21 cellular contexts compared by ENCODE assay signal in the genomic region with DNA sequence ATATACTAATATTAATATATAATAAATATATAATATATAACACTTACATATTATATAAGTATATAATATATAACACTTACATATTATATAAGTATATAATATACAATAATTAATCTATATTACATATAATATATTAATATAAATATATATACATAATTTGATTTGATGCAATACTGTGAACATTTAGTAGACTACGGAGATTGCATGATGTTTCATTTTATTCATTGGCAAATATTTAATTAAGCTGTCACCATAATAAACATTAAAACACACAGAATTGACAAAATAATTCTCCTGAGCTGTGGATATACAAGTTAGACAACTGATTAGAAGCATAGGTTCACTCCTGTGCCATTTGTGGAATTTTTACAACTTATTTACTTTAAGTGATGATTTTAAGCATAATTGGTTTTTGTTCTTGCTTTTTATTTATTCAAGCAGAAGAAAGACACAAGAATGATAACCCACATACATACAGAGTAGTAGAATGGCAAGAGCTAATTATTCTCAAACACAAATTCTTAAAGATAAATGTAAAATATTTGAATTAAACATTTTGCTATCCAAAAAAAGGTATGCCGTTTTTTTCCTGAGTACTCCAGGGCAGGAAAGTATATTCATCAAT.
A peak's percentile ranks its signal among the peaks of the same experiment; 100 is the strongest.
DNase-seq lines count a peak whose midpoint lies in the region; ATAC-seq, FAIRE-seq and TF ChIP-seq lines count a peak whose summit lies in the region.
"Had no signal": no experiment of that assay in that cellular context is flagged by ENCODE, and none has a peak within 500 bp of the region (broad histone marks: within the 10 kb centered on the region; RNA-seq: fewer than 3 reads in every experiment).

No MANE protein-coding gene starts in this region.

- H3K4me1 ChIP-seq in DOHH2 (ENCODE audit: control insufficient read depth, low read length) (peaks cover 60% of the 10 kb centered on the region), OCI-LY7 (ENCODE audit: insufficient read depth, low read length, poor library complexity, severe bottlenecking) (peaks cover 60% of the 10 kb centered on the region), K562 (replicated peaks in 1 of 2; ENCODE audit: control insufficient read depth in 2 of 2, insufficient read depth in 2 of 2, low read length in 2 of 2) (no peaks in the 10 kb centered on the region; a peak in 1 of 5 replicates), pancreas (no peaks in the 10 kb centered on the region)

- H3K9ac ChIP-seq in K562 (ENCODE audit: insufficient read depth in 1 of 2, low read depth in 2 of 2, low read length in 2 of 2): no peak overlapping the region
- H3K9ac ChIP-seq: BLaER1 had no signal

- DNase-seq in OCI-LY7 (ENCODE audit: low spot score): no peak
- DNase-seq in K562 (ENCODE audit: extremely low read depth in 1 of 4, low spot score in 3 of 4): no peak
- no peak for DNase-seq in pancreas
- DNase-seq in erythroblast (lab: John Stamatoyannopoulos, UW): no peak
- no peak for DNase-seq in DMS153 (lab: John Stamatoyannopoulos, UW)
- DNase-seq in stimulated activated CD4-positive, alpha-beta T cell treated with anti-CD3 and anti-CD28 coated beads, Interleukin-4, amount 100 ng/mL, for 4 hours: no peak
- DNase-seq in superior temporal gyrus (ENCODE audit: extremely low spot score): no peak
- DNase-seq: CD4-positive, CD25-positive, alpha-beta regulatory T cell; DMS53; GDM1; H7; KBM-7; MM.1S; NCI-H2029; NCI-H526 treated with DMSO at 0.1 percent for 48 hours; SHP77 treated with DMSO at 0.1 percent for 48 hours had no signal

- H3F3A ChIP-seq in DOHH2 (ENCODE audit: control insufficient read depth, insufficient read depth): peaks cover 29% of the 10 kb centered on the region

- ATAC-seq in K562 (no peak), pancreas (no peak)
- ATAC-seq: Panc1 had no signal

- H2AFZ ChIP-seq in OCI-LY7 (ENCODE audit: low read length) (peak overlapping the region; percentile 57; the same call in 1 of the 2 replicates), K562 (ENCODE audit: low read depth, low read length) (no peak overlapping the region)

- H3K4me2 ChIP-seq in DOHH2 (ENCODE audit: low read length) (peak overlapping the region; percentile 71; the same call in 1 of the 2 replicates), OCI-LY7 (ENCODE audit: low read length) (0 out of 2 replicates have a peak overlapping the region, but pooled peaks have one; percentile 48), K562 (ENCODE audit: insufficient read depth, low read length) (no peak overlapping the region)
- H3K4me2 ChIP-seq: BLaER1 had no signal

- POLR2A ChIA-PET in OCI-LY7 (lab: Charles Lee): interaction anchor here (1.4 to 9.1 kb wide), 2 partner anchors 13 to 17 kb away, joined by 5 to 262 read pairs; no protein-coding TSS in a partner anchor
- POLR2A ChIA-PET in K562 (lab: Yijun Ruan, JAX): interaction anchor here (0.7 to 1.8 kb wide), 11 partner anchors 10 to 121 kb away, joined by 3 to 9 read pairs (median 4); no protein-coding TSS in a partner anchor

- H3K9me3 ChIP-seq in DOHH2 (ENCODE audit: control insufficient read depth, insufficient read depth, low read length): no peaks in the 10 kb centered on the region
- H3K9me3 ChIP-seq in OCI-LY7 (ENCODE audit: low read length): no peaks in the 10 kb centered on the region
- H3K9me3 ChIP-seq in K562 (replicated peaks; ENCODE audit: control insufficient read depth, insufficient read depth, low read depth, low read length): no peaks in the 10 kb centered on the region
- no peaks in the 10 kb centered on the region for H3K9me3 ChIP-seq in pancreas
- H3K9me3 ChIP-seq: BLaER1 had no signal

- no peak for TF ChIP-seq CTCF in DOHH2 (IDR thresholded peaks at IDR 0.05; ENCODE audit: low read depth, low read length, poor library complexity, severe bottlenecking)
- TF ChIP-seq CTCF in OCI-LY7 (conservative IDR thresholded peaks at IDR 0.05; ENCODE audit: low read length): peak; percentile 43; the same call in 1 of the 2 replicates
- TF ChIP-seq CTCF in K562 (IDR thresholded peaks at IDR 0.05 in 2 of 3, conservative IDR thresholded peaks at IDR 0.05 in 1 of 3; ENCODE audit: insufficient read depth in 2 of 3, low read depth in 1 of 3, low read length in 3 of 3): no peak
- no peak for TF ChIP-seq CTCF in pancreas (IDR thresholded peaks at IDR 0.05)

- peaks cover 11% of the 10 kb centered on the region for H3K36me3 ChIP-seq in DOHH2 (ENCODE audit: control insufficient read depth, low read length)
- H3K36me3 ChIP-seq in OCI-LY7 (ENCODE audit: insufficient read depth, low read length): no peaks in the 10 kb centered on the region
- no peaks in the 10 kb centered on the region for H3K36me3 ChIP-seq in K562 (ENCODE audit: control insufficient read depth, insufficient read depth, low read length)
- H3K36me3 ChIP-seq in pancreas: no peaks in the 10 kb centered on the region
- H3K36me3 ChIP-seq: BLaER1 had no signal

- no peak for FAIRE-seq in K562 (lab: Jason Lieb, UNC)
- peak; percentile 96 for FAIRE-seq in pancreas (lab: Jason Lieb, UNC)
- FAIRE-seq: D721Med, HTR-8/SVneo had no signal

- H3K27me3 ChIP-seq in DOHH2 (ENCODE audit: control insufficient read depth, low read length) (no peaks in the 10 kb centered on the region), K562 (ENCODE audit: control insufficient read depth in 2 of 2, insufficient read depth in 2 of 2, low read length in 2 of 2) (peaks cover 23 to 31% of the 10 kb centered on the region in 2 experiments), pancreas (peaks cover 0 to 9% (median 0%) of the 10 kb centered on the region in 4 donors)
- H3K27me3 ChIP-seq: BLaER1 had no signal

- peaks cover 29% of the 10 kb centered on the region for H3K79me2 ChIP-seq in DOHH2 (ENCODE audit: control insufficient read depth, low read length)
- peaks cover 23% of the 10 kb centered on the region; the same call in 1 of the 2 replicates for H3K79me2 ChIP-seq in OCI-LY7 (ENCODE audit: insufficient read depth, low read depth, low read length)
- no peaks in the 10 kb centered on the region for H3K79me2 ChIP-seq in K562 (ENCODE audit: control insufficient read depth, insufficient read depth, low read length)

- peak overlapping the region; percentile 72 for H3K27ac ChIP-seq in DOHH2 (ENCODE audit: low read depth, low read length)
- peak overlapping the region; percentile 64 for H3K27ac ChIP-seq in OCI-LY7 (ENCODE audit: low read depth, low read length, poor library complexity, severe bottlenecking)
- no peak overlapping the region for H3K27ac ChIP-seq in K562 (ENCODE audit: extremely low read depth, low read depth, low read length)
- H3K27ac ChIP-seq in pancreas: no peak overlapping the region
- H3K27ac ChIP-seq: BLaER1 had no signal

- no peaks in the 10 kb centered on the region for H3K9me2 ChIP-seq in DOHH2 (replicated peaks; ENCODE audit: control insufficient read depth, low read length)
- H3K9me2 ChIP-seq in OCI-LY7 (ENCODE audit: insufficient read depth, low read length): no peaks in the 10 kb centered on the region

- BruUV-seq in OCI-LY7 (replicated peaks; lab: Mats Ljungman, UMichigan): no TSS peak
- no TSS peak for BruUV-seq in K562 (replicated peaks; lab: Mats Ljungman, UMichigan)

- no peak for TF ChIP-seq RAD21 in K562 (CRISPR knock-in tag; conservative IDR thresholded peaks at IDR 0.05 in 1 of 2, IDR thresholded peaks at IDR 0.05 in 1 of 2)

- 3% methylated on average over 2 of the region's 2 CpGs for WGBS in K562 (ENCODE audit: insufficient coverage, low coverage, missing lambda C conversion rate)
- WGBS in pancreas, 2 donors: 25 to 44% methylated on average over 2 of the region's 2 CpGs

- intact Hi-C loops in OCI-LY7 (cut with micrococcal nuclease; ENCODE audit: unreplicated experiment) (loop anchor here (10.0 kb wide), 1 partner anchor 886 kb away; no protein-coding TSS in a partner anchor), K562 (cut with micrococcal nuclease) (loop anchor here (5.0 kb wide), 1 partner anchor 61 kb away; no protein-coding TSS in a partner anchor), pancreas (cut with DNase I) (no loop called here)

- TF ChIP-seq EP300 in K562 (IDR thresholded peaks at IDR 0.05; ENCODE audit: low read length): no peak

- no peak overlapping the region for H3K4me3 ChIP-seq in DOHH2 (ENCODE audit: low read length)
- no peak overlapping the region for H3K4me3 ChIP-seq in OCI-LY7 (ENCODE audit: low read depth, low read length, poor library complexity, severe bottlenecking)
- H3K4me3 ChIP-seq in K562: no peak overlapping the region
- H3K4me3 ChIP-seq in pancreas: no peak overlapping the region
- H3K4me3 ChIP-seq: BLaER1 had no signal

- no peaks in the 10 kb centered on the region for H4K20me1 ChIP-seq in DOHH2 (ENCODE audit: control insufficient read depth, insufficient read depth, low read depth, low read length)
- H4K20me1 ChIP-seq in OCI-LY7 (ENCODE audit: insufficient read depth, low read length): no peaks in the 10 kb centered on the region
- H4K20me1 ChIP-seq in K562 (replicated peaks; ENCODE audit: control insufficient read depth, insufficient read depth, low read length): peaks cover 9% of the 10 kb centered on the region; the same call in 1 of the 2 replicates
- H4K20me1 ChIP-seq: BLaER1 had no signal

- no peak for TF ChIP-seq POLR2A in K562 (conservative IDR thresholded peaks at IDR 0.05)
- TF ChIP-seq POLR2A in erythroblast (IDR thresholded peaks at IDR 0.05; ENCODE audit: low read length): no peak

- no peaks in the 10 kb centered on the region for H3K9me1 ChIP-seq in K562 (ENCODE audit: control insufficient read depth, insufficient read depth, low read length)

- in situ Hi-C loops in K562 (cut with MboI): no loop called here

- CTCF ChIA-PET in OCI-LY7 (lab: Charles Lee; ENCODE audit: unreplicated experiment) (no interaction called here), K562 (lab: Yijun Ruan, JAX; ENCODE audit: low intra/inter-chr PET ratio) (interaction anchor here (0.7 to 0.8 kb wide), 2 partner anchors 64 to 77 kb away, joined by 4 read pairs; no protein-coding TSS in a partner anchor)

TF ChIP-seq in K562, 482 proteins besides CTCF, POLR2A, EP300 and RAD21 (continues in another document):
- peak in 1 of 2 experiments; percentile 36 for TF ChIP-seq NCOA2 (IDR thresholded peaks at IDR 0.05; ENCODE audit: partially characterized antibody in 2 of 2)
- TF ChIP-seq HNRNPH1 (optimal IDR thresholded peaks at IDR 0.05; ENCODE audit: low read depth, low read length): no peak
- peak; percentile 97; the same call in 1 of the 2 replicates for TF ChIP-seq TFAM (CRISPR knock-in tag; conservative IDR thresholded peaks at IDR 0.05)
- no peak for TF ChIP-seq RBM14 (IDR thresholded peaks at IDR 0.05; ENCODE audit: borderline replicate concordance, insufficient read depth, low read depth, low read length)
- TF ChIP-seq ZBTB8A (IDR thresholded peaks at IDR 0.05; ENCODE audit: partially characterized antibody): peak; percentile 61
- TF ChIP-seq MAFG (tag; conservative IDR thresholded peaks at IDR 0.05): no peak
- no peak for TF ChIP-seq E2F3 (CRISPR knock-in tag; IDR thresholded peaks at IDR 0.05)
- TF ChIP-seq ETS2 (tag; IDR thresholded peaks at IDR 0.05; ENCODE audit: borderline replicate concordance, poor library complexity, severe bottlenecking): no peak
- TF ChIP-seq ZNF778 (CRISPR knock-in tag; IDR thresholded peaks at IDR 0.05): no peak; the same call in 1 of the 2 replicates
- no peak for TF ChIP-seq EWSR1 (IDR thresholded peaks at IDR 0.05; ENCODE audit: borderline replicate concordance, low read depth, partially characterized antibody)
- peak; percentile 22; the same call in 1 of the 2 replicates for TF ChIP-seq ILF3 (IDR thresholded peaks at IDR 0.05; ENCODE audit: borderline replicate concordance)

Comparison
In these comparisons a context has a peak if more than half of its experiments do, and no peak if none do; other contexts are left out.
1. H3K27ac ChIP-seq: peak in DOHH2 (single experiment) and OCI-LY7 (single experiment); none in K562 (single experiment) and pancreas (0 of 4).
2. intact Hi-C loops: an anchor here in OCI-LY7 (10.0 kb wide) and K562 (5.0 kb wide); none called in pancreas.